In genomic region chr11:61712301-61712700, GRCh38 we compare ENCODE assay signal across 21 cellular contexts. TPM values are rescaled to one million over a fixed set of nuclear protein-coding genes. Genes with fewer than 3 reads are reported as not detected.
"Had no signal": no experiment of that assay in that cellular context is flagged by ENCODE, and none has a peak within 500 bp of the region (broad histone marks: within the 10 kb centered on the region; RNA-seq: fewer than 3 reads in every experiment).

No MANE protein-coding gene starts in this region.

- H3K27me3 ChIP-seq: ascending aorta, breast epithelium, right lobe of liver, testis had no signal

- ATAC-seq: foreskin keratinocyte; left lobe of liver; natural killer cell; right lobe of liver; stimulated activated naive CD8-positive, alpha-beta T cell treated with anti-CD3 and anti-CD28 coated beads, Interleukin-15, amount 100 ng/mL, for 72 hours had no signal

- H3K27ac ChIP-seq: ascending aorta, breast epithelium, foreskin keratinocyte, parathyroid adenoma, right lobe of liver, testis had no signal

- H3K9me3 Mint-ChIP-seq: activated CD4-positive, alpha-beta T cell treated with anti-CD3 and anti-CD28 coated beads, Interleukin-2, amount 10 ng/mL, durations not matched to agents 7 days and 5 days; activated naive CD4-positive, alpha-beta T cell treated with anti-CD3 and anti-CD28 coated beads, Interleukin-2, amount 50 U/mL, for 24 hours; natural killer cell; stimulated activated naive CD8-positive, alpha-beta T cell treated with anti-CD3 and anti-CD28 coated beads, Interleukin-15, amount 100 ng/mL, for 72 hours; type B pancreatic cell had no signal

- H3K27ac Mint-ChIP-seq: activated CD4-positive, alpha-beta T cell treated with anti-CD3 and anti-CD28 coated beads, Interleukin-2, amount 10 ng/mL, durations not matched to agents 7 days and 5 days; activated naive CD4-positive, alpha-beta T cell treated with anti-CD3 and anti-CD28 coated beads, Interleukin-2, amount 50 U/mL, for 24 hours; natural killer cell; type B pancreatic cell had no signal

- H3K4me1 ChIP-seq: ascending aorta, breast epithelium, foreskin keratinocyte, parathyroid adenoma, right lobe of liver had no signal

- H3K9me3 ChIP-seq: ascending aorta, breast epithelium, right lobe of liver, testis had no signal

- H3K36me3 Mint-ChIP-seq: activated naive CD4-positive, alpha-beta T cell treated with anti-CD3 and anti-CD28 coated beads, Interleukin-2, amount 50 U/mL, for 24 hours; natural killer cell; type B pancreatic cell had no signal

- H3K4me1 Mint-ChIP-seq: activated CD4-positive, alpha-beta T cell treated with anti-CD3 and anti-CD28 coated beads, Interleukin-2, amount 10 ng/mL, durations not matched to agents 7 days and 5 days; activated naive CD4-positive, alpha-beta T cell treated with anti-CD3 and anti-CD28 coated beads, Interleukin-2, amount 50 U/mL, for 24 hours; stimulated activated naive CD8-positive, alpha-beta T cell treated with anti-CD3 and anti-CD28 coated beads, Interleukin-15, amount 100 ng/mL, for 72 hours had no signal

- H3K27me3 Mint-ChIP-seq: activated CD4-positive, alpha-beta T cell treated with anti-CD3 and anti-CD28 coated beads, Interleukin-2, amount 10 ng/mL, durations not matched to agents 7 days and 5 days; activated naive CD4-positive, alpha-beta T cell treated with anti-CD3 and anti-CD28 coated beads, Interleukin-2, amount 50 U/mL, for 24 hours; stimulated activated naive CD8-positive, alpha-beta T cell treated with anti-CD3 and anti-CD28 coated beads, Interleukin-15, amount 100 ng/mL, for 72 hours; type B pancreatic cell had no signal

- H3K4me3 ChIP-seq: ascending aorta, breast epithelium, lung, right lobe of liver, testis had no signal

- H3K36me3 ChIP-seq: ascending aorta, breast epithelium, right lobe of liver had no signal

- FAIRE-seq: keratinocyte, small intestine had no signal

- H3K4me3 Mint-ChIP-seq: activated CD4-positive, alpha-beta T cell treated with anti-CD3 and anti-CD28 coated beads, Interleukin-2, amount 10 ng/mL, durations not matched to agents 7 days and 5 days; activated naive CD4-positive, alpha-beta T cell treated with anti-CD3 and anti-CD28 coated beads, Interleukin-2, amount 50 U/mL, for 24 hours; natural killer cell; stimulated activated naive CD8-positive, alpha-beta T cell treated with anti-CD3 and anti-CD28 coated beads, Interleukin-15, amount 100 ng/mL, for 72 hours; type B pancreatic cell had no signal

- DNase-seq: activated CD4-positive, alpha-beta T cell treated with anti-CD3 and anti-CD28 coated beads, Interleukin-2, amount 10 ng/mL, durations not matched to agents 7 days and 5 days; activated CD8-positive, alpha-beta memory T cell treated with anti-CD3 and anti-CD28 coated beads, Interleukin-2, amount 50 U/mL, for 4 hours; activated effector memory CD4-positive, alpha-beta T cell treated with Interleukin-2 at 50 U/mL for 16 hours; activated T-cell treated with anti-CD3 and anti-CD28 coated beads, Interleukin-2, amount 50 U/mL, for 48 hours; foreskin keratinocyte; hypothalamus; natural killer cell; right lobe of liver; small intestine; stimulated activated CD4-positive, alpha-beta T cell treated with anti-CD3 and anti-CD28 coated beads, Interleukin-15, amount 100 ng/mL, for 24 hours; stimulated activated CD4-positive, alpha-beta T cell treated with anti-CD3 and anti-CD28 coated beads, Interleukin-2, amount 100 ng/mL, for 48 hours; stimulated activated naive CD8-positive, alpha-beta T cell treated with anti-CD3 and anti-CD28 coated beads, Interleukin-15, amount 100 ng/mL, for 72 hours; testis had no signal

RNA-seq across cellular contexts. Expression of gene MYRF, which starts 40.1 kb away (rescaled TPM):
- total RNA-seq: ascending aorta had no signal
